In the genomic region with DNA sequence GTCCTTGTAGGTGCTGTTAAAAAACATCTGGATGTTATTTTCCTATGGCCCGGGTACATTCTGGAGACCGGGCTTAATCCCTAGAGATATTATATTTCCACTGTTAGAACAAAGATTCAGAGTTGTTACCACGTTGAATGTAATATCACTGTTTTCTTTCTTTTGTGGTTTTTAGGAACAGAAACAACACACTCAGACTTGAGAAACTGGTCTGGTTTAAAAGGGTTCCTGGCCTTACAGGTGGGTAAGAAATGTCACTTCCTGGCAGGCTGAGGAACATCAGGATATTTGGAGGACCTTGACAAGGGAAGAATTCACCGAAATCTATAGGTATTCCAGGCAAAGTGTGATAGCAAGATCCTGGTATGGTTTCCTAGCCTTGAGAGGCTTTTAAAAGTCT, we compare ENCODE assay signal across 24 cellular contexts. TPM values are rescaled to one million over a fixed set of nuclear protein-coding genes. Genes with fewer than 3 reads are reported as not detected.
DNase-seq lines count a peak whose midpoint lies in the region; ATAC-seq, FAIRE-seq and TF ChIP-seq lines count a peak whose summit lies in the region.
"Had no signal": no experiment of that assay in that cellular context is flagged by ENCODE, and none has a peak within 500 bp of the region (broad histone marks: within the 10 kb centered on the region; RNA-seq: fewer than 3 reads in every experiment).

No MANE protein-coding gene starts in this region.

- no peak for FAIRE-seq in HTR-8/SVneo (lab: Jason Lieb, UNC)
- FAIRE-seq: K562 had no signal

- H4K91ac ChIP-seq in mesenchymal stem cell (ENCODE audit: low read length) = no peak overlapping the region

- no TSS peak for BruUV-seq in Panc1 (replicated peaks; lab: Mats Ljungman, UMichigan)

- no peak for DNase-seq in activated naive CD8-positive, alpha-beta T cell treated with anti-CD3 and anti-CD28 coated beads for 36 hours
- DNase-seq in Panc1 (ENCODE audit: low read depth, low spot score) (no peak), mesenchymal stem cell (no peak), brain microvascular endothelial cell (no peak), HTR-8/SVneo (ENCODE audit: insufficient read length, low spot score) (no peak), NCI-H2029 (lab: John Stamatoyannopoulos, UW) (no peak)
- DNase-seq in activated T-helper 2 cell treated with anti-CD3 and anti-CD28 coated beads, Interferon-gamma antibody, Interleukin-2, Interleukin-4, amounts not matched to agents 10 μg/mL and 5 μg/mL and 100 μg/mL, durations not matched to agents 14 hours and 24 hours and 36 hours (ENCODE audit: low spot score) = no peak
- DNase-seq: AML-193, DMS79, GM23248, H9, HFFc6, NCI-H1105 treated with DMSO at 0.1 percent for 48 hours, NCI-H1694, NCI-H2081 treated with DMSO at 0.1 percent for 48 hours, NCI-H446 treated with DMSO at 0.1 percent for 48 hours, NCI-H526 treated with DMSO at 0.1 percent for 48 hours, PC-9, SIG-M5, SK-N-SH had no signal

- peak overlapping the region; percentile 46 for H3K27ac Mint-ChIP-seq in activated naive CD8-positive, alpha-beta T cell
- no peak overlapping the region for H3K27ac Mint-ChIP-seq in activated naive CD8-positive, alpha-beta T cell treated with anti-CD3 and anti-CD28 coated beads for 36 hours
- no peak overlapping the region for H3K27ac Mint-ChIP-seq in activated T-helper 2 cell treated with anti-CD3 and anti-CD28 coated beads, Interferon-gamma antibody, Interleukin-2, Interleukin-4, amounts not matched to agents 10 μg/mL and 5 μg/mL and 100 μg/mL, durations not matched to agents 14 hours and 24 hours and 36 hours
- H3K27ac Mint-ChIP-seq: H9 had no signal

- no peak overlapping the region for H2AFZ ChIP-seq in mesenchymal stem cell (ENCODE audit: low read depth, low read length)
- H2AFZ ChIP-seq: GM23248, PC-9 had no signal

- no peak overlapping the region for H2BK15ac ChIP-seq in mesenchymal stem cell (ENCODE audit: low read depth, poor library complexity, severe bottlenecking)

- H3K9ac ChIP-seq in mesenchymal stem cell (ENCODE audit: low read length) = no peak overlapping the region
- H3K9ac ChIP-seq: SK-N-SH had no signal

- H3K14ac ChIP-seq in mesenchymal stem cell (ENCODE audit: low read length in 2 of 2) = no peak overlapping the region

- H3K79me1 ChIP-seq in mesenchymal stem cell (replicated peaks; ENCODE audit: low read length, poor library complexity, severe bottlenecking) = peaks cover 20% of the 10 kb centered on the region

- in situ Hi-C loops in Panc1 (cut with HindIII; ENCODE audit: low pct_unique_long_range_greater_than_20kb, low sequenced_read_pairs) = no loop called here
- in situ Hi-C loops in brain microvascular endothelial cell (cut with HindIII; ENCODE audit: low pct_ligation_motif_present, low sequenced_read_pairs) = no loop called here

- H3K4me3 Mint-ChIP-seq in activated naive CD8-positive, alpha-beta T cell = no peak overlapping the region
- no peak overlapping the region for H3K4me3 Mint-ChIP-seq in activated naive CD8-positive, alpha-beta T cell treated with anti-CD3 and anti-CD28 coated beads for 36 hours
- no peak overlapping the region for H3K4me3 Mint-ChIP-seq in activated T-helper 2 cell treated with anti-CD3 and anti-CD28 coated beads, Interferon-gamma antibody, Interleukin-2, Interleukin-4, amounts not matched to agents 10 μg/mL and 5 μg/mL and 100 μg/mL, durations not matched to agents 14 hours and 24 hours and 36 hours (ENCODE audit: low read depth)
- H3K4me3 Mint-ChIP-seq: CD14-positive monocyte, H9, HFFc6 had no signal

- no peak overlapping the region for H2BK120ac ChIP-seq in mesenchymal stem cell (ENCODE audit: low read depth, low read length)

- H3K4ac ChIP-seq in mesenchymal stem cell (ENCODE audit: low read depth in 1 of 2, low read length in 2 of 2) = no peak overlapping the region

- H3K27me3 ChIP-seq in Panc1 (ENCODE audit: control insufficient read depth, insufficient read depth, low read length) (no peaks in the 10 kb centered on the region), mesenchymal stem cell (ENCODE audit: control insufficient read depth in 1 of 2, insufficient read depth in 1 of 2, low read length in 2 of 2) (no peaks in the 10 kb centered on the region), brain microvascular endothelial cell (replicated peaks) (no peaks in the 10 kb centered on the region)

- intact Hi-C loops in Panc1 (cut with micrococcal nuclease; ENCODE audit: unreplicated experiment) = no loop called here
- intact Hi-C loops in activated T-helper 2 cell treated with anti-CD3 and anti-CD28 coated beads, Interferon-gamma antibody, Interleukin-2, Interleukin-4, amounts not matched to agents 10 μg/mL and 5 μg/mL and 100 μg/mL, durations not matched to agents 14 hours and 24 hours and 36 hours (cut with micrococcal nuclease) = no loop called here

- no peak for ATAC-seq in Panc1
- ATAC-seq: K562 had no signal

- no peaks in the 10 kb centered on the region for H3K9me3 ChIP-seq in Panc1 (ENCODE audit: control insufficient read depth, insufficient read depth, low read depth, low read length)
- H3K9me3 ChIP-seq in mesenchymal stem cell (ENCODE audit: control insufficient read depth, low read length) = no peaks in the 10 kb centered on the region
- H3K9me3 ChIP-seq: SK-N-SH had no signal

- H2BK12ac ChIP-seq in mesenchymal stem cell (ENCODE audit: low read length in 2 of 2) = no peak overlapping the region

- H3K4me3 ChIP-seq in Panc1 (ENCODE audit: low read depth in 2 of 2, low read length in 2 of 2) (no peak overlapping the region), mesenchymal stem cell (ENCODE audit: insufficient read depth in 1 of 2, low read depth in 1 of 2, low read length in 2 of 2) (no peak overlapping the region), brain microvascular endothelial cell (ENCODE audit: low read depth, low read length) (no peak overlapping the region)
- H3K4me3 ChIP-seq: GM23248, K562, PC-9 had no signal

- H3K36me3 Mint-ChIP-seq in activated naive CD8-positive, alpha-beta T cell = peaks cover 14% of the 10 kb centered on the region
- peaks cover 18% of the 10 kb centered on the region for H3K36me3 Mint-ChIP-seq in activated naive CD8-positive, alpha-beta T cell treated with anti-CD3 and anti-CD28 coated beads for 36 hours
- H3K36me3 Mint-ChIP-seq in activated T-helper 2 cell treated with anti-CD3 and anti-CD28 coated beads, Interferon-gamma antibody, Interleukin-2, Interleukin-4, amounts not matched to agents 10 μg/mL and 5 μg/mL and 100 μg/mL, durations not matched to agents 14 hours and 24 hours and 36 hours (ENCODE audit: low read depth) = peaks cover 38% of the 10 kb centered on the region

- POLR2A ChIA-PET in Panc1 (lab: Charles Lee) = no interaction called here

- WGBS in mesenchymal stem cell = 93% methylated on average over 3 of the region's 4 CpGs

- TF ChIP-seq CTCF in Panc1 (IDR thresholded peaks at IDR 0.05) = no peak
- no peak for TF ChIP-seq CTCF in brain microvascular endothelial cell (IDR thresholded peaks at IDR 0.05; ENCODE audit: low read depth, low read length, missing control alignments)

- H2BK5ac ChIP-seq in mesenchymal stem cell (ENCODE audit: low read depth, low read length, poor library complexity, severe bottlenecking) = no peak overlapping the region

- peak overlapping the region; percentile 37; the same call in 1 of the 2 replicates for H3K27ac ChIP-seq in Panc1 (ENCODE audit: low read length)
- no peak overlapping the region for H3K27ac ChIP-seq in mesenchymal stem cell (ENCODE audit: low read length, poor library complexity, severe bottlenecking)
- no peak overlapping the region for H3K27ac ChIP-seq in brain microvascular endothelial cell
- H3K27ac ChIP-seq: GM23248, PC-9, RWPE1 had no signal

- H3K23ac ChIP-seq in mesenchymal stem cell (ENCODE audit: low read length in 2 of 2) = no peak overlapping the region

- H3K9me3 Mint-ChIP-seq in activated naive CD8-positive, alpha-beta T cell (ENCODE audit: low read depth) = no peaks in the 10 kb centered on the region
- H3K9me3 Mint-ChIP-seq in activated naive CD8-positive, alpha-beta T cell treated with anti-CD3 and anti-CD28 coated beads for 36 hours = peaks cover 4% of the 10 kb centered on the region
- peaks cover 10% of the 10 kb centered on the region for H3K9me3 Mint-ChIP-seq in activated T-helper 2 cell treated with anti-CD3 and anti-CD28 coated beads, Interferon-gamma antibody, Interleukin-2, Interleukin-4, amounts not matched to agents 10 μg/mL and 5 μg/mL and 100 μg/mL, durations not matched to agents 14 hours and 24 hours and 36 hours
- H3K9me3 Mint-ChIP-seq: HFFc6 had no signal

- no peaks in the 10 kb centered on the region for H3K27me3 Mint-ChIP-seq in activated naive CD8-positive, alpha-beta T cell
- no peaks in the 10 kb centered on the region for H3K27me3 Mint-ChIP-seq in activated naive CD8-positive, alpha-beta T cell treated with anti-CD3 and anti-CD28 coated beads for 36 hours
- no peaks in the 10 kb centered on the region for H3K27me3 Mint-ChIP-seq in activated T-helper 2 cell treated with anti-CD3 and anti-CD28 coated beads, Interferon-gamma antibody, Interleukin-2, Interleukin-4, amounts not matched to agents 10 μg/mL and 5 μg/mL and 100 μg/mL, durations not matched to agents 14 hours and 24 hours and 36 hours (ENCODE audit: low read depth)

- CTCF ChIA-PET in Panc1 (lab: Charles Lee) = no interaction called here

- H4K8ac ChIP-seq in mesenchymal stem cell (ENCODE audit: low read length) = no peak overlapping the region

- H2AK5ac ChIP-seq in mesenchymal stem cell (ENCODE audit: low read length, severe bottlenecking) = peak overlapping the region; percentile 89

- H3K36me3 ChIP-seq in Panc1 (ENCODE audit: control insufficient read depth, insufficient read depth, low read length) (no peaks in the 10 kb centered on the region), mesenchymal stem cell (ENCODE audit: control insufficient read depth in 1 of 2, insufficient read depth in 2 of 2, low read depth in 1 of 2, low read length in 2 of 2) (peaks cover 11 to 12% of the 10 kb centered on the region in 2 experiments), brain microvascular endothelial cell (replicated peaks) (no peaks in the 10 kb centered on the region)

- no peak overlapping the region for H3K18ac ChIP-seq in mesenchymal stem cell (ENCODE audit: low read depth in 1 of 2, low read length in 2 of 2)

- no peak overlapping the region for H3K4me2 ChIP-seq in mesenchymal stem cell (ENCODE audit: low read length, poor library complexity, severe bottlenecking)
- H3K4me2 ChIP-seq: PC-9, SK-N-SH had no signal

- peaks cover 30% of the 10 kb centered on the region for H3K4me1 Mint-ChIP-seq in activated naive CD8-positive, alpha-beta T cell (ENCODE audit: low read depth)
- H3K4me1 Mint-ChIP-seq in activated naive CD8-positive, alpha-beta T cell treated with anti-CD3 and anti-CD28 coated beads for 36 hours = peaks cover 36% of the 10 kb centered on the region
- peaks cover 22% of the 10 kb centered on the region for H3K4me1 Mint-ChIP-seq in activated T-helper 2 cell treated with anti-CD3 and anti-CD28 coated beads, Interferon-gamma antibody, Interleukin-2, Interleukin-4, amounts not matched to agents 10 μg/mL and 5 μg/mL and 100 μg/mL, durations not matched to agents 14 hours and 24 hours and 36 hours (ENCODE audit: low read depth)

- H3K4me1 ChIP-seq in Panc1 (ENCODE audit: control insufficient read depth, insufficient read depth, low read length) (peaks cover 14% of the 10 kb centered on the region), mesenchymal stem cell (ENCODE audit: control insufficient read depth, insufficient read depth, low read depth, low read length) (peaks cover 5% of the 10 kb centered on the region)

RNA-seq across cellular contexts. Expression of a gene that starts 10.3 kb away (rescaled TPM):
- 1 to 10 TPM; 8.5 to 9.9 TPM for total RNA-seq in activated naive CD8-positive, alpha-beta T cell treated with anti-CD3 and anti-CD28 coated beads for 36 hours
- total RNA-seq in Panc1 (2021; ENCODE audit: unreplicated experiment) = 6.2 TPM
- 4.0 TPM for polyA plus RNA-seq in Panc1 (2012; ENCODE audit: insufficient read length)
- 1.8 TPM for polyA plus RNA-seq in mesenchymal stem cell (2013, experiment 1 of 2)
- 1.8 TPM for polyA plus RNA-seq in mesenchymal stem cell (2013, experiment 2 of 2)
- 2.1 and 2.5 TPM in 2 replicates for total RNA-seq in activated T-helper 2 cell treated with anti-CD3 and anti-CD28 coated beads, Interferon-gamma antibody, Interleukin-2, Interleukin-4, amounts not matched to agents 10 μg/mL and 5 μg/mL and 100 μg/mL, durations not matched to agents 14 hours and 24 hours and 36 hours
